In genomic region chr16:88634141-88634993, GRCh38 we compare ENCODE assay signal across 8 cellular contexts. TPM values are rescaled to one million over a fixed set of nuclear protein-coding genes. Genes with fewer than 3 reads are reported as not detected.
DNase-seq lines count a peak whose midpoint lies in the region; ATAC-seq and TF ChIP-seq lines count a peak whose summit lies in the region.

No MANE protein-coding gene starts in this region.

- H3K36me3 Mint-ChIP-seq in activated CD4-positive, alpha-beta T cell treated with anti-CD3 and anti-CD28 coated beads, Interleukin-2, amount 10 ng/mL, durations not matched to agents 24 days and 14 days (ENCODE audit: low read depth), result peaks cover 14% of the 10 kb centered on the region

- H3K27me3 ChIP-seq in effector memory CD4-positive, alpha-beta T cell (replicated peaks; ENCODE audit: control insufficient read depth, insufficient read depth, low read length, poor library complexity, severe bottlenecking), result no peaks in the 10 kb centered on the region

- H3K36me3 ChIP-seq in effector memory CD4-positive, alpha-beta T cell (ENCODE audit: control insufficient read depth, insufficient read depth, low read length), result peaks cover 23% of the 10 kb centered on the region
- H3K36me3 ChIP-seq in mucosa of descending colon (ENCODE audit: low read depth), result no peaks in the 10 kb centered on the region
- H3K36me3 ChIP-seq in urinary bladder (ENCODE audit: insufficient read depth), result peaks cover 7% of the 10 kb centered on the region

- DNase-seq in activated CD4-positive, alpha-beta T cell treated with anti-CD3 and anti-CD28 coated beads, Interleukin-2, amount 10 ng/mL, durations not matched to agents 24 days and 14 days, result peak; percentile 91
- peak; percentile 20 to 33 (median 30) for DNase-seq in effector memory CD4-positive, alpha-beta T cell
- peak; percentile 54 to 88 (median 75) for DNase-seq in mucosa of descending colon
- no peak for DNase-seq in NCI-H446 (lab: John Stamatoyannopoulos, UW)

- H3K27me3 Mint-ChIP-seq in activated CD4-positive, alpha-beta T cell treated with anti-CD3 and anti-CD28 coated beads, Interleukin-2, amount 10 ng/mL, durations not matched to agents 24 days and 14 days, result peaks cover 14% of the 10 kb centered on the region

- ATAC-seq in GM18907 (IDR thresholded peaks at IDR 0.05; ENCODE audit: unreplicated experiment) (peak; percentile 57), HG03097 (IDR thresholded peaks at IDR 0.05; ENCODE audit: low FRiP score, unreplicated experiment) (peak; percentile 47), mucosa of descending colon (peak; percentile 55), HG03520 (IDR thresholded peaks at IDR 0.05; ENCODE audit: unreplicated experiment) (no peak)

- peak overlapping the region; percentile 48 for H3K27ac Mint-ChIP-seq in activated CD4-positive, alpha-beta T cell treated with anti-CD3 and anti-CD28 coated beads, Interleukin-2, amount 10 ng/mL, durations not matched to agents 24 days and 14 days

- TF ChIP-seq CTCF in mucosa of descending colon (IDR thresholded peaks at IDR 0.05), result no peak

- H3K4me3 Mint-ChIP-seq in activated CD4-positive, alpha-beta T cell treated with anti-CD3 and anti-CD28 coated beads, Interleukin-2, amount 10 ng/mL, durations not matched to agents 24 days and 14 days, result peak overlapping the region; percentile 79

- H3K9me3 Mint-ChIP-seq in activated CD4-positive, alpha-beta T cell treated with anti-CD3 and anti-CD28 coated beads, Interleukin-2, amount 10 ng/mL, durations not matched to agents 24 days and 14 days, result no peaks in the 10 kb centered on the region

- peaks cover 34% of the 10 kb centered on the region for H3K4me1 ChIP-seq in effector memory CD4-positive, alpha-beta T cell (ENCODE audit: control insufficient read depth, insufficient read depth, low read length, poor library complexity, severe bottlenecking)
- H3K4me1 ChIP-seq in mucosa of descending colon (ENCODE audit: low read depth), result peaks cover 23% of the 10 kb centered on the region
- no peaks in the 10 kb centered on the region for H3K4me1 ChIP-seq in urinary bladder (ENCODE audit: insufficient read depth)

- WGBS in urinary bladder, result 9% methylated on average over 80 of the region's 82 CpGs

- H3K4me1 Mint-ChIP-seq in activated CD4-positive, alpha-beta T cell treated with anti-CD3 and anti-CD28 coated beads, Interleukin-2, amount 10 ng/mL, durations not matched to agents 24 days and 14 days, result peaks cover 20% of the 10 kb centered on the region

- intact Hi-C loops in activated CD4-positive, alpha-beta T cell treated with anti-CD3 and anti-CD28 coated beads, Interleukin-2, amount 10 ng/mL, durations not matched to agents 24 days and 14 days (cut with micrococcal nuclease), result loop anchor here (2.0 kb wide), 1 partner anchor 16 kb away; the partner anchor contains the start of gene CYBA
- intact Hi-C loops in mucosa of descending colon (cut with DNase I, micrococcal nuclease), result no loop called here

- no peaks in the 10 kb centered on the region for H3K9me3 ChIP-seq in effector memory CD4-positive, alpha-beta T cell (ENCODE audit: control insufficient read depth, low read length)
- H3K9me3 ChIP-seq in mucosa of descending colon, result no peaks in the 10 kb centered on the region

- H3K4me3 ChIP-seq in effector memory CD4-positive, alpha-beta T cell (ENCODE audit: insufficient read depth, low read depth, low read length, poor library complexity, severe bottlenecking), result peak overlapping the region; percentile 73
- H3K4me3 ChIP-seq in mucosa of descending colon (no peak overlapping the region), urinary bladder (ENCODE audit: low read depth, low read length) (peak overlapping the region; percentile 40)

- H3K27ac ChIP-seq in effector memory CD4-positive, alpha-beta T cell (ENCODE audit: insufficient read depth, low read length, poor library complexity, severe bottlenecking), result peak overlapping the region; percentile 49
- H3K27ac ChIP-seq in urinary bladder (ENCODE audit: low read depth), result no peak overlapping the region

RNA-seq across cellular contexts. Expression of gene IL17C, which starts 4.0 kb away (rescaled TPM):
- not detected in 2 replicates for total RNA-seq in activated CD4-positive, alpha-beta T cell treated with anti-CD3 and anti-CD28 coated beads, Interleukin-2, amount 10 ng/mL, durations not matched to agents 24 days and 14 days
- total RNA-seq in mucosa of descending colon (not detected), urinary bladder (not detected)
- 0.13 TPM for polyA plus RNA-seq in urinary bladder

RNA-seq across cellular contexts. Expression of gene CYBA, which starts 16.5 kb away (rescaled TPM):
- 222 and 228 TPM in 2 replicates for total RNA-seq in activated CD4-positive, alpha-beta T cell treated with anti-CD3 and anti-CD28 coated beads, Interleukin-2, amount 10 ng/mL, durations not matched to agents 24 days and 14 days
- total RNA-seq in mucosa of descending colon (100 to 1,000 TPM; 150 to 316 (median 184) TPM), urinary bladder (90.4 TPM)
- 145 TPM for polyA plus RNA-seq in urinary bladder

RNA-seq across cellular contexts. Expression of gene MVD, which starts 28.5 kb away (rescaled TPM):
- 95.7 and 102 TPM in 2 replicates for total RNA-seq in activated CD4-positive, alpha-beta T cell treated with anti-CD3 and anti-CD28 coated beads, Interleukin-2, amount 10 ng/mL, durations not matched to agents 24 days and 14 days
- total RNA-seq in mucosa of descending colon, result 10 to 100 TPM; 42.7 to 89.5 (median 72.5) TPM
- 14.8 TPM for total RNA-seq in urinary bladder
- 35.7 TPM for polyA plus RNA-seq in urinary bladder

RNA-seq across cellular contexts. Expression of gene SNAI3, which starts 51.9 kb away (rescaled TPM):
- total RNA-seq in activated CD4-positive, alpha-beta T cell treated with anti-CD3 and anti-CD28 coated beads, Interleukin-2, amount 10 ng/mL, durations not matched to agents 24 days and 14 days, result 3.0 and 3.3 TPM in 2 replicates
- total RNA-seq in mucosa of descending colon, result under 1 TPM; 0.28 to 0.82 (median 0.55) TPM
- not detected for total RNA-seq in urinary bladder
- 0.82 TPM for polyA plus RNA-seq in urinary bladder

Comparison
In these comparisons a context has a peak if more than half of its experiments do, and no peak if none do; other contexts are left out.
1. DNase-seq: peak in activated CD4-positive, alpha-beta T cell treated with anti-CD3 and anti-CD28 coated beads, Interleukin-2, amount 10 ng/mL, durations not matched to agents 24 days and 14 days (single experiment), effector memory CD4-positive, alpha-beta T cell (3 of 3) and mucosa of descending colon (3 of 3); none in NCI-H446 (0 of 2).